Comparison of ENCODE assay signal across 8 cellular contexts in genomic region chr16:57092786-57093301, GRCh38. TPM values are rescaled to one million over a fixed set of nuclear protein-coding genes. Genes with fewer than 3 reads are reported as not detected.
DNase-seq lines count a peak whose midpoint lies in the region; ATAC-seq lines count a peak whose summit lies in the region.

No MANE protein-coding gene starts in this region.

- H3K4ac ChIP-seq in mesenchymal stem cell (ENCODE audit: low read depth in 1 of 2, low read length in 2 of 2) = peak overlapping the region; percentile 51 to 70

- H2AK5ac ChIP-seq in mesenchymal stem cell (ENCODE audit: low read length, severe bottlenecking) = no peak overlapping the region

- H3K27ac ChIP-seq in mesenchymal stem cell (ENCODE audit: low read length, poor library complexity, severe bottlenecking) = no peak overlapping the region

- H3K4me3 ChIP-seq in mesenchymal stem cell (ENCODE audit: insufficient read depth in 1 of 2, low read depth in 1 of 2, low read length in 2 of 2) = peak overlapping the region; percentile 73 to 86

- peak overlapping the region; percentile 85 to 90 for H3K18ac ChIP-seq in mesenchymal stem cell (ENCODE audit: low read depth in 1 of 2, low read length in 2 of 2)

- H2BK12ac ChIP-seq in mesenchymal stem cell (ENCODE audit: low read length in 2 of 2) = peak overlapping the region in 1 of 2 experiments; percentile 80

- peaks cover 0 to 6% of the 10 kb centered on the region in 2 experiments for H3K27me3 ChIP-seq in mesenchymal stem cell (ENCODE audit: control insufficient read depth in 1 of 2, insufficient read depth in 1 of 2, low read length in 2 of 2)

- no peaks in the 10 kb centered on the region for H3K9me3 ChIP-seq in mesenchymal stem cell (ENCODE audit: control insufficient read depth, low read length)

- no peaks in the 10 kb centered on the region for H3K36me3 ChIP-seq in mesenchymal stem cell (ENCODE audit: control insufficient read depth in 1 of 2, insufficient read depth in 2 of 2, low read depth in 1 of 2, low read length in 2 of 2)

- peak overlapping the region; percentile 68 for H3K9ac ChIP-seq in mesenchymal stem cell (ENCODE audit: low read length)

- peak overlapping the region; percentile 80 for H3K4me2 ChIP-seq in mesenchymal stem cell (ENCODE audit: low read length, poor library complexity, severe bottlenecking)

- peaks cover 16% of the 10 kb centered on the region for H3K4me1 ChIP-seq in mesenchymal stem cell (ENCODE audit: control insufficient read depth, insufficient read depth, low read depth, low read length)

- peak; percentile 46 for ATAC-seq in GM18498 (IDR thresholded peaks at IDR 0.05; ENCODE audit: unreplicated experiment)

- H2AFZ ChIP-seq in mesenchymal stem cell (ENCODE audit: low read depth, low read length) = peak overlapping the region; percentile 80

- peak overlapping the region; percentile 68 for H2BK15ac ChIP-seq in mesenchymal stem cell (ENCODE audit: low read depth, poor library complexity, severe bottlenecking)

- H3K79me1 ChIP-seq in mesenchymal stem cell (replicated peaks; ENCODE audit: low read length, poor library complexity, severe bottlenecking) = peaks cover 26% of the 10 kb centered on the region

- H3K14ac ChIP-seq in mesenchymal stem cell (ENCODE audit: low read length in 2 of 2) = peak overlapping the region in 1 of 2 experiments; percentile 37

- no peak overlapping the region for H2BK5ac ChIP-seq in mesenchymal stem cell (ENCODE audit: low read depth, low read length, poor library complexity, severe bottlenecking)

- 0% methylated on average over 12 of the region's 51 CpGs for WGBS in mesenchymal stem cell

- H3K23ac ChIP-seq in mesenchymal stem cell (ENCODE audit: low read length in 2 of 2) = no peak overlapping the region

- H4K91ac ChIP-seq in mesenchymal stem cell (ENCODE audit: low read length) = peak overlapping the region; percentile 41

- H4K8ac ChIP-seq in mesenchymal stem cell (ENCODE audit: low read length) = no peak overlapping the region

- DNase-seq in HK-2 (ENCODE audit: unreplicated experiment) (peak; percentile 68), dermis blood vessel endothelial cell (peak; percentile 60), mesenchymal stem cell (peak; percentile 42), GM19240 (ENCODE audit: insufficient read length, low spot score) (no peak), NCI-H2171 (lab: John Stamatoyannopoulos, UW) (no peak)
- DNase-seq in activated CD4-positive, CD25-positive, alpha-beta regulatory T cell treated with anti-CD3 and anti-CD28 coated beads, Interleukin-2, amount 50 U/mL, for 72 hours = peak; percentile 56
- peak; percentile 66 for DNase-seq in stimulated activated CD8-positive, alpha-beta memory T cell treated with anti-CD3 and anti-CD28 coated beads, Interleukin-4, amount 100 ng/mL, for 48 hours

- peak overlapping the region; percentile 64 for H2BK120ac ChIP-seq in mesenchymal stem cell (ENCODE audit: low read depth, low read length)

RNA-seq across cellular contexts. Expression of gene CPNE2, which starts 0.5 kb away (rescaled TPM):
- total RNA-seq in dermis blood vessel endothelial cell = 73.3 and 92.3 TPM in 2 replicates
- polyA plus RNA-seq in mesenchymal stem cell (2013, experiment 1 of 2) = 37.6 TPM
- polyA plus RNA-seq in mesenchymal stem cell (2013, experiment 2 of 2) = 39.4 TPM

Comparison
In these comparisons a context has a peak if more than half of its experiments do, and no peak if none do; other contexts are left out.
1. DNase-seq: peak in HK-2 (single experiment), activated CD4-positive, CD25-positive, alpha-beta regulatory T cell treated with anti-CD3 and anti-CD28 coated beads, Interleukin-2, amount 50 U/mL, for 72 hours (single experiment), dermis blood vessel endothelial cell (single experiment), mesenchymal stem cell (single experiment) and stimulated activated CD8-positive, alpha-beta memory T cell treated with anti-CD3 and anti-CD28 coated beads, Interleukin-4, amount 100 ng/mL, for 48 hours (single experiment); none in GM19240 (single experiment) and NCI-H2171 (single experiment).